In the genomic region with DNA sequence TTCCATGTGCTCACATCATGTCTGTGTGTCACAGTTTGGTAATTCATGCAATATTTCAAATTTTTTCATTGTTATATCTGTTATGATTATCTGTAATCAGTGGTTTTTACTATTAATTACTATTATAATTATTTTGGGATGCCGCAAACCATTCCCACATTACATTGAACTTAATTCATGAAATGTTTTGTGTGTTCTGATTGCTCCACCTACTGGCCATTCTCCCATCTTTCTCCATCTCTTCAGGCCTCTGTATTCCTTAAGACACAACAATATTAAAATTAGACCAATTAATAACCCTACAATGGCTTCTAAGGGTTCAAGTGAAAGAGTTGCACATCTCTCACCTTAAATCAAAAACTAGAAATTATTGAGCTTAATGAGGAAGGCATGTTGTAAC, we compare ENCODE assay signal across 10 cellular contexts.
DNase-seq lines count a peak whose midpoint lies in the region; ATAC-seq and TF ChIP-seq lines count a peak whose summit lies in the region.
"Had no signal": no experiment of that assay in that cellular context is flagged by ENCODE, and none has a peak within 500 bp of the region (broad histone marks: within the 10 kb centered on the region; RNA-seq: fewer than 3 reads in every experiment).

No MANE protein-coding gene starts in this region.

- H3K27me3 Mint-ChIP-seq in Caco-2 (ENCODE audit: insufficient read depth, unreplicated experiment) = peaks cover 4% of the 10 kb centered on the region
- H3K27me3 Mint-ChIP-seq in CD8-positive, alpha-beta T cell (ENCODE audit: low read depth) = no peaks in the 10 kb centered on the region

- no peaks in the 10 kb centered on the region for H3K4me1 ChIP-seq in Caco-2
- H3K4me1 ChIP-seq in liver (ENCODE audit: control insufficient read depth in 4 of 4, insufficient read depth in 4 of 4, low read length in 3 of 4) = no peaks in the 10 kb centered on the region
- H3K4me1 ChIP-seq in CD8-positive, alpha-beta T cell (ENCODE audit: insufficient read depth, low read length) = no peaks in the 10 kb centered on the region

- H3K27ac ChIP-seq in liver (ENCODE audit: low read depth in 1 of 2, low read length in 2 of 2) = no peak overlapping the region
- no peak overlapping the region for H3K27ac ChIP-seq in CD8-positive, alpha-beta T cell (ENCODE audit: low read depth, low read length)
- H3K27ac ChIP-seq: HL-60 had no signal

- H3K4me3 ChIP-seq in Caco-2 (ENCODE audit: low read depth, low read length) (no peak overlapping the region), liver (ENCODE audit: low read depth in 1 of 3, low read length in 3 of 3) (no peak overlapping the region)
- H3K4me3 ChIP-seq in CD8-positive, alpha-beta T cell (ENCODE audit: low read depth, low read length) = no peak overlapping the region

- no peak overlapping the region for H3K27ac Mint-ChIP-seq in Caco-2 (ENCODE audit: unreplicated experiment)
- H3K27ac Mint-ChIP-seq in CD8-positive, alpha-beta T cell = no peak overlapping the region

- no peak for ATAC-seq in GM21447 (IDR thresholded peaks at IDR 0.05; ENCODE audit: unreplicated experiment)
- no peak for ATAC-seq in CD8-positive, alpha-beta T cell
- ATAC-seq in HG02763 (IDR thresholded peaks at IDR 0.05; ENCODE audit: unreplicated experiment) = no peak

- no peaks in the 10 kb centered on the region for H3K36me3 Mint-ChIP-seq in Caco-2 (ENCODE audit: insufficient read depth, unreplicated experiment)
- H3K36me3 Mint-ChIP-seq in CD8-positive, alpha-beta T cell = no peaks in the 10 kb centered on the region

- POLR2A ChIA-PET in Caco-2 (lab: Charles Lee) = no interaction called here
- POLR2A ChIA-PET in CD8-positive, alpha-beta T cell (lab: Charles Lee) = no interaction called here

- no peaks in the 10 kb centered on the region for H3K9me3 Mint-ChIP-seq in Caco-2 (ENCODE audit: unreplicated experiment)
- H3K9me3 Mint-ChIP-seq in CD8-positive, alpha-beta T cell = peaks cover 25% of the 10 kb centered on the region

- DNase-seq in Caco-2 (peak in 1 of 2 experiments; percentile 59), astrocyte of the hippocampus (ENCODE audit: low read depth, low spot score) (peak; percentile 38)
- no peak for DNase-seq in CD8-positive, alpha-beta T cell
- no peak for DNase-seq in activated CD4-positive, alpha-beta T cell treated with anti-CD3 and anti-CD28 coated beads, Interleukin-2, amount 50 U/mL, for 4 hours
- DNase-seq: occipital lobe had no signal

- 60% methylated on average over 1 of the region's 1 CpG for WGBS in liver

- H3K27me3 ChIP-seq in Caco-2 (replicated peaks; ENCODE audit: control insufficient read depth, insufficient read depth, low read length) = no peaks in the 10 kb centered on the region
- H3K27me3 ChIP-seq in liver (ENCODE audit: control insufficient read depth in 4 of 4, insufficient read depth in 4 of 4, low read length in 3 of 4) = peaks cover 0 to 3% (median 0%) of the 10 kb centered on the region in 4 donors
- no peaks in the 10 kb centered on the region for H3K27me3 ChIP-seq in CD8-positive, alpha-beta T cell (ENCODE audit: insufficient read depth, low read length)

- CTCF ChIA-PET in Caco-2 (lab: Charles Lee) = interaction anchor here (0.9 to 1.0 kb wide), 2 partner anchors 562 to 1519 kb away, joined by 3 to 6 read pairs; no protein-coding TSS in a partner anchor
- CTCF ChIA-PET in CD8-positive, alpha-beta T cell (lab: Charles Lee) = no interaction called here

- H3K36me3 ChIP-seq in Caco-2 (ENCODE audit: control insufficient read depth, insufficient read depth, low read length) (no peaks in the 10 kb centered on the region), liver (ENCODE audit: control insufficient read depth in 4 of 4, insufficient read depth in 3 of 4, low read depth in 1 of 4, low read length in 3 of 4) (no peaks in the 10 kb centered on the region)
- H3K36me3 ChIP-seq in CD8-positive, alpha-beta T cell (ENCODE audit: insufficient read depth, low read length) = no peaks in the 10 kb centered on the region

- H3K4me3 Mint-ChIP-seq in Caco-2 (ENCODE audit: unreplicated experiment) = no peak overlapping the region
- H3K4me3 Mint-ChIP-seq in CD8-positive, alpha-beta T cell = no peak overlapping the region

- no peaks in the 10 kb centered on the region for H3K4me1 Mint-ChIP-seq in Caco-2 (ENCODE audit: low read depth, unreplicated experiment)
- H3K4me1 Mint-ChIP-seq in CD8-positive, alpha-beta T cell (ENCODE audit: low read depth) = no peaks in the 10 kb centered on the region

- no peak overlapping the region for H3K9ac ChIP-seq in liver (ENCODE audit: low read depth in 1 of 2, low read length in 2 of 2)

- peak; percentile 67 for TF ChIP-seq RAD21 in Ishikawa (IDR thresholded peaks at IDR 0.05; ENCODE audit: low read depth)
- peak; percentile 64 to 73 for TF ChIP-seq RAD21 in liver (IDR thresholded peaks at IDR 0.05)

- no peak for TF ChIP-seq EP300 in Ishikawa (IDR thresholded peaks at IDR 0.05; ENCODE audit: borderline replicate concordance)

- BruUV-seq in Caco-2 (replicated peaks; lab: Mats Ljungman, UMichigan) = no TSS peak

- H3K9me3 ChIP-seq in Caco-2 = no peaks in the 10 kb centered on the region
- H3K9me3 ChIP-seq in liver (ENCODE audit: control insufficient read depth in 4 of 4, low read length in 3 of 4) = no peaks in the 10 kb centered on the region
- no peaks in the 10 kb centered on the region for H3K9me3 ChIP-seq in CD8-positive, alpha-beta T cell (ENCODE audit: low read length)

- peak; percentile 80 to 89 for TF ChIP-seq CTCF in Caco-2 (IDR thresholded peaks at IDR 0.05; ENCODE audit: insufficient read depth in 1 of 2, low read depth in 1 of 2, low read length in 1 of 2, severe bottlenecking in 1 of 2, unreplicated experiment in 1 of 2)
- TF ChIP-seq CTCF in liver (IDR thresholded peaks at IDR 0.05; ENCODE audit: low read depth, low read length, missing input control) = peak; percentile 37
- no peak for TF ChIP-seq CTCF in CD8-positive, alpha-beta T cell (IDR thresholded peaks at IDR 0.05)

- intact Hi-C loops in Caco-2 (cut with micrococcal nuclease; ENCODE audit: unreplicated experiment) = loop anchor here (1.0 kb wide), 7 partner anchors 269 to 1584 kb away; no protein-coding TSS in a partner anchor
- intact Hi-C loops in CD8-positive, alpha-beta T cell (cut with DNase I, micrococcal nuclease) = no loop called here

TF ChIP-seq in Ishikawa, 13 proteins besides CTCF, POLR2A, EP300 and RAD21:
- no peak for TF ChIP-seq FOXM1 (IDR thresholded peaks at IDR 0.05; ENCODE audit: borderline replicate concordance, low read depth)
- TF ChIP-seq, protein P1, sequence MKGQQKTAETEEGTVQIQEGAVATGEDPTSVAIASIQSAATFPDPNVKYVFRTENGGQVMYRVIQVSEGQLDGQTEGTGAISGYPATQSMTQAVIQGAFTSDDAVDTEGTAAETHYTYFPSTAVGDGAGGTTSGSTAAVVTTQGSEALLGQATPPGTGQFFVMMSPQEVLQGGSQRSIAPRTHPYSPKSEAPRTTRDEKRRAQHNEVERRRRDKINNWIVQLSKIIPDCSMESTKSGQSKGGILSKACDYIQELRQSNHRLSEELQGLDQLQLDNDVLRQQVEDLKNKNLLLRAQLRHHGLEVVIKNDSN (IDR thresholded peaks at IDR 0.05) = no peak
- no peak for TF ChIP-seq CEBPB (IDR thresholded peaks at IDR 0.05)
- no peak for TF ChIP-seq ZBTB7A (IDR thresholded peaks at IDR 0.05; ENCODE audit: low read depth)
- no peak for TF ChIP-seq EGR1 (IDR thresholded peaks at IDR 0.05)
- TF ChIP-seq TAF1 (IDR thresholded peaks at IDR 0.05; ENCODE audit: low read depth) = no peak

TF ChIP-seq in liver, 16 proteins besides CTCF, POLR2A, EP300 and RAD21:
- TF ChIP-seq TAF1 (conservative IDR thresholded peaks at IDR 0.05) = no peak
- TF ChIP-seq NR2F2 (IDR thresholded peaks at IDR 0.05) = no peak
- TF ChIP-seq, protein P2, sequence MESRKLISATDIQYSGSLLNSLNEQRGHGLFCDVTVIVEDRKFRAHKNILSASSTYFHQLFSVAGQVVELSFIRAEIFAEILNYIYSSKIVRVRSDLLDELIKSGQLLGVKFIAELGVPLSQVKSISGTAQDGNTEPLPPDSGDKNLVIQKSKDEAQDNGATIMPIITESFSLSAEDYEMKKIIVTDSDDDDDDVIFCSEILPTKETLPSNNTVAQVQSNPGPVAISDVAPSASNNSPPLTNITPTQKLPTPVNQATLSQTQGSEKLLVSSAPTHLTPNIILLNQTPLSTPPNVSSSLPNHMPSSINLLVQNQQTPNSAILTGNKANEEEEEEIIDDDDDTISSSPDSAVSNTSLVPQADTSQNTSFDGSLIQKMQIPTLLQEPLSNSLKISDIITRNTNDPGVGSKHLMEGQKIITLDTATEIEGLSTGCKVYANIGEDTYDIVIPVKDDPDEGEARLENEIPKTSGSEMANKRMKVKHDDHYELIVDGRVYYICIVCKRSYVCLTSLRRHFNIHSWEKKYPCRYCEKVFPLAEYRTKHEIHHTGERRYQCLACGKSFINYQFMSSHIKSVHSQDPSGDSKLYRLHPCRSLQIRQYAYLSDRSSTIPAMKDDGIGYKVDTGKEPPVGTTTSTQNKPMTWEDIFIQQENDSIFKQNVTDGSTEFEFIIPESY (IDR thresholded peaks at IDR 0.05) = no peak
- no peak for TF ChIP-seq MAX (IDR thresholded peaks at IDR 0.05)
